12 cellular contexts compared by ENCODE assay signal in the genomic region with DNA sequence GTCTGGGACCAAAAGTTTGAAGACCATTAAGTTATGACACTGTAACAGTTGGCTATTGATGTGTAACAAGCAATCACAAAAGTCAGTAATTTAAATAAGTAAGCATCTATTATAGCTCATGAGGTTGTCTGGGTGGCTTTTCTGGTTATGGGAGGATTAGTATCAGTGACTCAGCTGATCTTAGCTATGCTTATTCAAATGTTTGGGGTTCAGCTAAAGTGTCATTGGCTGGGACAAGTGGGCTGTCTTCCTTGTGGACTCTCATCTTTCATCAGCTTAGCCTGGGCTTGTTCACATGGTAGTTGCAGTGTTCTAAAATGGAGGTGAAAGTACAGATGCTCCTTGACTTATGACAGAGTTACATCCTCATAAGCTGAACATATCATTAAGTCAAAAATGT.
DNase-seq lines count a peak whose midpoint lies in the region; ATAC-seq and TF ChIP-seq lines count a peak whose summit lies in the region.
"Had no signal": no experiment of that assay in that cellular context is flagged by ENCODE, and none has a peak within 500 bp of the region (broad histone marks: within the 10 kb centered on the region; RNA-seq: fewer than 3 reads in every experiment).

No MANE protein-coding gene starts in this region.

- H3K27ac Mint-ChIP-seq in HFFc6, result no peak overlapping the region; the same call in 1 of the 2 replicates
- H3K27ac Mint-ChIP-seq: CD4-positive, CD25-positive, alpha-beta regulatory T cell had no signal

- no peak overlapping the region for H3K4me3 Mint-ChIP-seq in HFFc6
- H3K4me3 Mint-ChIP-seq: CD4-positive, CD25-positive, alpha-beta regulatory T cell had no signal

- in situ Hi-C loops in IMR-90 (cut with MboI; ENCODE audit: low sequenced_read_pairs), result no loop called here

- H3K9me2 ChIP-seq in hepatocyte (replicated peaks; ENCODE audit: insufficient read depth), result no peaks in the 10 kb centered on the region

- H4K5ac ChIP-seq in IMR-90 (ENCODE audit: low read depth, low read length), result no peak overlapping the region

- H4K8ac ChIP-seq in IMR-90 (ENCODE audit: low read depth in 2 of 2, low read length in 2 of 2), result no peak overlapping the region

- peaks cover 23% of the 10 kb centered on the region for H3K36me3 ChIP-seq in IMR-90 (ENCODE audit: control insufficient read depth, insufficient read depth, low read length)
- no peaks in the 10 kb centered on the region for H3K36me3 ChIP-seq in hepatocyte (replicated peaks; ENCODE audit: insufficient read depth, low read depth)
- H3K36me3 ChIP-seq: BLaER1 treated with 17β-estradiol and CSF1 and Interleukin-3, amounts not matched to agents 10 nM and 100 nM had no signal

- CTCF ChIA-PET in IMR-90 (lab: Yijun Ruan, JAX), result no interaction called here

- no peak overlapping the region for H2BK15ac ChIP-seq in IMR-90 (ENCODE audit: low read depth, low read length)

- dilution Hi-C loops in IMR-90 (cut with HindIII; ENCODE audit: low sequenced_read_pairs, unreplicated experiment), result no loop called here

- no peak for TF ChIP-seq RAD21 in IMR-90 (IDR thresholded peaks at IDR 0.05; ENCODE audit: low read length)

- no peak for DNase-seq in IMR-90
- DNase-seq in RPMI7951 (ENCODE audit: low read depth), result peak; percentile 10
- DNase-seq in epithelial cell of esophagus (ENCODE audit: low read depth), result peak; percentile 53
- no peak for DNase-seq in HFFc6
- DNase-seq in activated CD4-positive, alpha-beta T cell treated with anti-CD3 and anti-CD28 coated beads for 1 hour, result no peak
- DNase-seq in hepatocyte (ENCODE audit: low spot score), result no peak
- DNase-seq: ACHN; CD4-positive, CD25-positive, alpha-beta regulatory T cell; DMS53 had no signal

- no peak overlapping the region for H3K18ac ChIP-seq in IMR-90 (ENCODE audit: low read depth, low read length)

- no peak overlapping the region for H3K23ac ChIP-seq in IMR-90 (ENCODE audit: low read depth, low read length)

- no peak for ATAC-seq in IMR-90 (ENCODE audit: low read depth)
- ATAC-seq in GM18520 (IDR thresholded peaks at IDR 0.05; ENCODE audit: unreplicated experiment), result no peak
- ATAC-seq: HepG2 had no signal

- peaks cover 8% of the 10 kb centered on the region for H3K27me3 Mint-ChIP-seq in HFFc6 (ENCODE audit: insufficient read depth)
- H3K27me3 Mint-ChIP-seq: CD4-positive, CD25-positive, alpha-beta regulatory T cell had no signal

- no peak overlapping the region for H3K27ac ChIP-seq in IMR-90 (ENCODE audit: insufficient read depth, low read length)
- H3K27ac ChIP-seq in hepatocyte, result no peak overlapping the region
- H3K27ac ChIP-seq: BLaER1 treated with 17β-estradiol and CSF1 and Interleukin-3, amounts not matched to agents 10 nM and 100 nM had no signal

- TF ChIP-seq POLR2A in IMR-90 (IDR thresholded peaks at IDR 0.05; ENCODE audit: low read depth, low read length), result no peak

- no peak overlapping the region for H2BK120ac ChIP-seq in IMR-90 (ENCODE audit: low read depth, low read length)

- H2BK5ac ChIP-seq in IMR-90 (ENCODE audit: low read depth, low read length, poor library complexity, severe bottlenecking), result no peak overlapping the region

- peaks cover 48% of the 10 kb centered on the region for H3K4me1 Mint-ChIP-seq in HFFc6 (ENCODE audit: low read depth)
- H3K4me1 Mint-ChIP-seq: CD4-positive, CD25-positive, alpha-beta regulatory T cell had no signal

- no peak overlapping the region for H2BK20ac ChIP-seq in IMR-90 (ENCODE audit: low read depth, low read length)

- H3K79me2 ChIP-seq in hepatocyte, result no peaks in the 10 kb centered on the region

- BruUV-seq in IMR-90 (replicated peaks; lab: Mats Ljungman, UMichigan), result no TSS peak

- H3K9me3 Mint-ChIP-seq in HFFc6, result peaks cover 23% of the 10 kb centered on the region

- H4K20me1 ChIP-seq in IMR-90 (ENCODE audit: insufficient read depth, low read length) (no peaks in the 10 kb centered on the region), hepatocyte (ENCODE audit: insufficient read depth, poor library complexity, severe bottlenecking) (no peaks in the 10 kb centered on the region)
- H4K20me1 ChIP-seq: BLaER1 treated with 17β-estradiol and CSF1 and Interleukin-3, amounts not matched to agents 10 nM and 100 nM had no signal

- H3K4me3 ChIP-seq in IMR-90 (ENCODE audit: insufficient read depth, low read depth, low read length) (no peak overlapping the region), epithelial cell of esophagus (ENCODE audit: low read length) (no peak overlapping the region), hepatocyte (no peak overlapping the region)
- H3K4me3 ChIP-seq: BLaER1 treated with 17β-estradiol and CSF1 and Interleukin-3, amounts not matched to agents 10 nM and 100 nM had no signal

- POLR2A ChIA-PET in IMR-90 (lab: Charles Lee; ENCODE audit: unreplicated experiment), result no interaction called here

- H3K4me1 ChIP-seq in IMR-90 (ENCODE audit: control insufficient read depth, insufficient read depth, low read length) (no peaks in the 10 kb centered on the region; the same call in 1 of the 2 replicates), hepatocyte (ENCODE audit: insufficient read depth) (no peaks in the 10 kb centered on the region)
- H3K4me1 ChIP-seq: BLaER1 treated with 17β-estradiol and CSF1 and Interleukin-3, amounts not matched to agents 10 nM and 100 nM had no signal

- no peaks in the 10 kb centered on the region; a peak in 2 of 4 replicates for H3K79me1 ChIP-seq in IMR-90 (ENCODE audit: low read depth in 1 of 2, low read length in 2 of 2)

- H3K9me1 ChIP-seq in IMR-90 (ENCODE audit: insufficient read depth, low read length), result no peaks in the 10 kb centered on the region; the same call in 1 of the 2 replicates

- no peak overlapping the region for H3K56ac ChIP-seq in IMR-90 (ENCODE audit: extremely low read depth, insufficient read depth, low read length)

- no peak overlapping the region for H2AK9ac ChIP-seq in IMR-90 (replicated peaks; ENCODE audit: low read depth, low read length, poor library complexity)

- H3K4me2 ChIP-seq in IMR-90 (ENCODE audit: low read depth, low read length) (no peak overlapping the region), hepatocyte (no peak overlapping the region)
- H3K4me2 ChIP-seq: BLaER1 treated with 17β-estradiol and CSF1 and Interleukin-3, amounts not matched to agents 10 nM and 100 nM had no signal

- H2AK5ac ChIP-seq in IMR-90 (ENCODE audit: low read depth, low read length), result no peak overlapping the region

- no peak overlapping the region for H3K4ac ChIP-seq in IMR-90 (ENCODE audit: low read depth, low read length)

- H4K91ac ChIP-seq in IMR-90 (ENCODE audit: insufficient read depth, low read depth, low read length), result no peak overlapping the region

- H3K9ac ChIP-seq in IMR-90 (ENCODE audit: low read depth, low read length), result no peak overlapping the region
- H3K9ac ChIP-seq: BLaER1 treated with 17β-estradiol and CSF1 and Interleukin-3, amounts not matched to agents 10 nM and 100 nM had no signal

- H3K27me3 ChIP-seq in IMR-90 (ENCODE audit: control insufficient read depth, insufficient read depth, low read length), result no peaks in the 10 kb centered on the region
- H3K27me3 ChIP-seq in hepatocyte, result no peaks in the 10 kb centered on the region
- H3K27me3 ChIP-seq: BLaER1 treated with 17β-estradiol and CSF1 and Interleukin-3, amounts not matched to agents 10 nM and 100 nM had no signal

- H2AFZ ChIP-seq in IMR-90 (replicated peaks; ENCODE audit: low read length, poor library complexity) (no peak overlapping the region), hepatocyte (no peak overlapping the region)

- H3K36me3 Mint-ChIP-seq in HFFc6 (ENCODE audit: low read depth), result peaks cover 65% of the 10 kb centered on the region
- H3K36me3 Mint-ChIP-seq: CD4-positive, CD25-positive, alpha-beta regulatory T cell had no signal

- H3K9me3 ChIP-seq in IMR-90 (ENCODE audit: control insufficient read depth, insufficient read depth, low read length) (peaks cover 3% of the 10 kb centered on the region), hepatocyte (ENCODE audit: low read depth) (no peaks in the 10 kb centered on the region)

- no peak overlapping the region for H3K14ac ChIP-seq in IMR-90 (replicated peaks; ENCODE audit: low read depth, low read length)

- intact Hi-C loops in IMR-90 (cut with micrococcal nuclease), result no loop called here

- no peak for TF ChIP-seq CTCF in IMR-90 (conservative IDR thresholded peaks at IDR 0.05; ENCODE audit: low read depth, low read length)
- TF ChIP-seq CTCF in epithelial cell of esophagus (IDR thresholded peaks at IDR 0.05; ENCODE audit: insufficient read depth, low read depth, low read length, missing control alignments), result no peak
- no peak for TF ChIP-seq CTCF in HFFc6 (IDR thresholded peaks at IDR 0.05)
- no peak for TF ChIP-seq CTCF in hepatocyte (IDR thresholded peaks at IDR 0.05; ENCODE audit: poor library complexity)

TF ChIP-seq in IMR-90, 13 proteins besides CTCF, POLR2A, EP300 and RAD21:
- TF ChIP-seq RFX5 (IDR thresholded peaks at IDR 0.05; ENCODE audit: low read depth, low read length) (no peak), FOS (IDR thresholded peaks at IDR 0.05; ENCODE audit: low read depth, low read length) (no peak), MXI1 (IDR thresholded peaks at IDR 0.05; ENCODE audit: borderline replicate concordance, low read depth, low read length) (no peak), RCOR1 (IDR thresholded peaks at IDR 0.05; ENCODE audit: insufficient replicate concordance, low read length) (no peak), MAFK (IDR thresholded peaks at IDR 0.05; ENCODE audit: low read depth, low read length) (no peak), MAZ (IDR thresholded peaks at IDR 0.05; ENCODE audit: borderline replicate concordance, low read depth, low read length) (no peak), NFE2L2 (IDR thresholded peaks at IDR 0.05; ENCODE audit: low read depth, low read length) (0 out of 2 replicates have a peak, but pooled peaks have one; percentile 11), SMC3 (IDR thresholded peaks at IDR 0.05; ENCODE audit: low read depth, low read length) (no peak)
- TF ChIP-seq, protein P1, sequence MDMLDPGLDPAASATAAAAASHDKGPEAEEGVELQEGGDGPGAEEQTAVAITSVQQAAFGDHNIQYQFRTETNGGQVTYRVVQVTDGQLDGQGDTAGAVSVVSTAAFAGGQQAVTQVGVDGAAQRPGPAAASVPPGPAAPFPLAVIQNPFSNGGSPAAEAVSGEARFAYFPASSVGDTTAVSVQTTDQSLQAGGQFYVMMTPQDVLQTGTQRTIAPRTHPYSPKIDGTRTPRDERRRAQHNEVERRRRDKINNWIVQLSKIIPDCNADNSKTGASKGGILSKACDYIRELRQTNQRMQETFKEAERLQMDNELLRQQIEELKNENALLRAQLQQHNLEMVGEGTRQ (IDR thresholded peaks at IDR 0.05; ENCODE audit: low read depth, low read length), result no peak
TF ChIP-seq in IMR-90: peak in this region for 1.

Comparison
In these comparisons a context has a peak if more than half of its experiments do, and no peak if none do; other contexts are left out.
1. DNase-seq: peak in RPMI7951 (single experiment) and epithelial cell of esophagus (single experiment); none in IMR-90 (single experiment), HFFc6 (single experiment), activated CD4-positive, alpha-beta T cell treated with anti-CD3 and anti-CD28 coated beads for 1 hour (single experiment) and hepatocyte (single experiment).